Comparison of ENCODE assay signal across 15 cellular contexts in genomic region chr2:145012214-145012670, GRCh38.
A peak's percentile ranks its signal among the peaks of the same experiment; 100 is the strongest.
DNase-seq lines count a peak whose midpoint lies in the region; ATAC-seq and TF ChIP-seq lines count a peak whose summit lies in the region.
"Had no signal": no experiment of that assay in that cellular context is flagged by ENCODE, and none has a peak within 500 bp of the region (broad histone marks: within the 10 kb centered on the region; RNA-seq: fewer than 3 reads in every experiment).

No MANE protein-coding gene starts in this region.

- no peak for ATAC-seq in stimulated activated memory B cell treated with anti-CD40 and anti-IgM and Interleukin-4, amounts not matched to agents 10 μg/mL and 1 μg/mL and 100 μg/mL, for 72 hours
- ATAC-seq: activated naive CD4-positive, alpha-beta T cell treated with anti-CD3 and anti-CD28 coated beads, Interleukin-2, amount 50 U/mL, for 72 hours had no signal

- no peaks in the 10 kb centered on the region for H3F3A ChIP-seq in neural progenitor cell (ENCODE audit: low read depth)

- H3K4me3 ChIP-seq in HAP-1 (no peak overlapping the region), neural progenitor cell (no peak overlapping the region)
- H3K4me3 ChIP-seq: SK-N-MC had no signal

- no peak overlapping the region for H3K9ac ChIP-seq in neural progenitor cell

- H3K4me1 ChIP-seq in HAP-1 (peaks cover 4% of the 10 kb centered on the region), neural progenitor cell (peaks cover 26% of the 10 kb centered on the region)

- no peaks in the 10 kb centered on the region for H3K27me3 ChIP-seq in HAP-1 (ENCODE audit: low read depth)
- H3K27me3 ChIP-seq in neural progenitor cell, result no peaks in the 10 kb centered on the region

- peak; percentile 24 to 59 for DNase-seq in HAP-1 (ENCODE audit: low spot score in 2 of 2)
- DNase-seq in NCI-H2171 (lab: John Stamatoyannopoulos, UW), result peak; percentile 59
- peak; percentile 36 for DNase-seq in epithelial cell of prostate (ENCODE audit: low read depth, low spot score)
- DNase-seq in neural progenitor cell (ENCODE audit: low spot score), result peak; percentile 9
- no peak for DNase-seq in C1 segment of cervical spinal cord (lab: John Stamatoyannopoulos, UW)
- DNase-seq in COLO829 (ENCODE audit: low spot score), result no peak
- DNase-seq in T-helper 2 cell, result no peak
- DNase-seq: activated CD4-positive, alpha-beta T cell treated with anti-CD3 and anti-CD28 coated beads, Interleukin-2, amount 10 ng/mL, durations not matched to agents 7 days and 5 days; COR-L47; effector CD8-positive, alpha-beta T cell; NCI-H446 treated with DMSO at 0.1 percent for 48 hours; stimulated activated CD4-positive, alpha-beta T cell treated with anti-CD3 and anti-CD28 coated beads, Interleukin-2, amount 100 ng/mL, for 24 hours had no signal

- H3K27ac ChIP-seq in epithelial cell of prostate (peak overlapping the region; percentile 17), neural progenitor cell (no peak overlapping the region)
- H3K27ac ChIP-seq: SK-N-MC had no signal

- peaks cover 4% of the 10 kb centered on the region for H3K27me3 Mint-ChIP-seq in neural progenitor cell (ENCODE audit: insufficient read depth, low read depth)
- H3K27me3 Mint-ChIP-seq in stimulated activated memory B cell treated with anti-CD40 and anti-IgM and Interleukin-4, amounts not matched to agents 10 μg/mL and 1 μg/mL and 100 μg/mL, for 72 hours, result no peaks in the 10 kb centered on the region
- H3K27me3 Mint-ChIP-seq: activated CD4-positive, alpha-beta T cell treated with anti-CD3 and anti-CD28 coated beads, Interleukin-2, amount 10 ng/mL, durations not matched to agents 7 days and 5 days had no signal

- H3K79me2 ChIP-seq in neural progenitor cell (ENCODE audit: low read depth), result no peaks in the 10 kb centered on the region

- H3K9me3 Mint-ChIP-seq in neural progenitor cell, result no peaks in the 10 kb centered on the region
- H3K9me3 Mint-ChIP-seq in stimulated activated memory B cell treated with anti-CD40 and anti-IgM and Interleukin-4, amounts not matched to agents 10 μg/mL and 1 μg/mL and 100 μg/mL, for 72 hours, result no peaks in the 10 kb centered on the region
- H3K9me3 Mint-ChIP-seq: activated CD4-positive, alpha-beta T cell treated with anti-CD3 and anti-CD28 coated beads, Interleukin-2, amount 10 ng/mL, durations not matched to agents 7 days and 5 days; activated naive CD4-positive, alpha-beta T cell treated with anti-CD3 and anti-CD28 coated beads, Interleukin-2, amount 50 U/mL, for 72 hours had no signal

- no peak overlapping the region for H3K4me3 Mint-ChIP-seq in neural progenitor cell
- H3K4me3 Mint-ChIP-seq in stimulated activated memory B cell treated with anti-CD40 and anti-IgM and Interleukin-4, amounts not matched to agents 10 μg/mL and 1 μg/mL and 100 μg/mL, for 72 hours, result no peak overlapping the region
- H3K4me3 Mint-ChIP-seq: activated CD4-positive, alpha-beta T cell treated with anti-CD3 and anti-CD28 coated beads, Interleukin-2, amount 10 ng/mL, durations not matched to agents 7 days and 5 days had no signal

- no peaks in the 10 kb centered on the region for H3K36me3 Mint-ChIP-seq in neural progenitor cell
- H3K36me3 Mint-ChIP-seq in stimulated activated memory B cell treated with anti-CD40 and anti-IgM and Interleukin-4, amounts not matched to agents 10 μg/mL and 1 μg/mL and 100 μg/mL, for 72 hours, result no peaks in the 10 kb centered on the region
- H3K36me3 Mint-ChIP-seq: activated naive CD4-positive, alpha-beta T cell treated with anti-CD3 and anti-CD28 coated beads, Interleukin-2, amount 50 U/mL, for 72 hours had no signal

- H4K20me1 ChIP-seq in neural progenitor cell (ENCODE audit: low read depth), result no peaks in the 10 kb centered on the region

- no peaks in the 10 kb centered on the region for H3K36me3 ChIP-seq in HAP-1 (replicated peaks)
- no peaks in the 10 kb centered on the region for H3K36me3 ChIP-seq in neural progenitor cell

- peaks cover 27% of the 10 kb centered on the region for H3K4me1 Mint-ChIP-seq in neural progenitor cell
- no peaks in the 10 kb centered on the region for H3K4me1 Mint-ChIP-seq in stimulated activated memory B cell treated with anti-CD40 and anti-IgM and Interleukin-4, amounts not matched to agents 10 μg/mL and 1 μg/mL and 100 μg/mL, for 72 hours
- H3K4me1 Mint-ChIP-seq: activated CD4-positive, alpha-beta T cell treated with anti-CD3 and anti-CD28 coated beads, Interleukin-2, amount 10 ng/mL, durations not matched to agents 7 days and 5 days had no signal

- H3K4me2 ChIP-seq in neural progenitor cell, result peak overlapping the region; percentile 18

- no peak overlapping the region for H3K27ac Mint-ChIP-seq in neural progenitor cell
- no peak overlapping the region for H3K27ac Mint-ChIP-seq in stimulated activated memory B cell treated with anti-CD40 and anti-IgM and Interleukin-4, amounts not matched to agents 10 μg/mL and 1 μg/mL and 100 μg/mL, for 72 hours
- H3K27ac Mint-ChIP-seq: activated CD4-positive, alpha-beta T cell treated with anti-CD3 and anti-CD28 coated beads, Interleukin-2, amount 10 ng/mL, durations not matched to agents 7 days and 5 days; activated naive CD4-positive, alpha-beta T cell treated with anti-CD3 and anti-CD28 coated beads, Interleukin-2, amount 50 U/mL, for 72 hours had no signal

- no peak for TF ChIP-seq CTCF in neural progenitor cell (IDR thresholded peaks at IDR 0.05)

- H3K9me3 ChIP-seq in HAP-1, result no peaks in the 10 kb centered on the region
- H3K9me3 ChIP-seq in neural progenitor cell (ENCODE audit: low read depth), result no peaks in the 10 kb centered on the region

- no peak overlapping the region for H2AFZ ChIP-seq in neural progenitor cell (replicated peaks)

- in situ Hi-C loops in HAP-1 (cut with MboI; ENCODE audit: low sequenced_read_pairs), result no loop called here

Comparison
In these comparisons a context has a peak if more than half of its experiments do, and no peak if none do; other contexts are left out.
1. DNase-seq: peak in HAP-1 (2 of 2), NCI-H2171 (single experiment), epithelial cell of prostate (single experiment) and neural progenitor cell (single experiment); none in C1 segment of cervical spinal cord (0 of 14), COLO829 (single experiment) and T-helper 2 cell (0 of 5).